Comparison of ENCODE assay signal across 8 cellular contexts in the genomic region with DNA sequence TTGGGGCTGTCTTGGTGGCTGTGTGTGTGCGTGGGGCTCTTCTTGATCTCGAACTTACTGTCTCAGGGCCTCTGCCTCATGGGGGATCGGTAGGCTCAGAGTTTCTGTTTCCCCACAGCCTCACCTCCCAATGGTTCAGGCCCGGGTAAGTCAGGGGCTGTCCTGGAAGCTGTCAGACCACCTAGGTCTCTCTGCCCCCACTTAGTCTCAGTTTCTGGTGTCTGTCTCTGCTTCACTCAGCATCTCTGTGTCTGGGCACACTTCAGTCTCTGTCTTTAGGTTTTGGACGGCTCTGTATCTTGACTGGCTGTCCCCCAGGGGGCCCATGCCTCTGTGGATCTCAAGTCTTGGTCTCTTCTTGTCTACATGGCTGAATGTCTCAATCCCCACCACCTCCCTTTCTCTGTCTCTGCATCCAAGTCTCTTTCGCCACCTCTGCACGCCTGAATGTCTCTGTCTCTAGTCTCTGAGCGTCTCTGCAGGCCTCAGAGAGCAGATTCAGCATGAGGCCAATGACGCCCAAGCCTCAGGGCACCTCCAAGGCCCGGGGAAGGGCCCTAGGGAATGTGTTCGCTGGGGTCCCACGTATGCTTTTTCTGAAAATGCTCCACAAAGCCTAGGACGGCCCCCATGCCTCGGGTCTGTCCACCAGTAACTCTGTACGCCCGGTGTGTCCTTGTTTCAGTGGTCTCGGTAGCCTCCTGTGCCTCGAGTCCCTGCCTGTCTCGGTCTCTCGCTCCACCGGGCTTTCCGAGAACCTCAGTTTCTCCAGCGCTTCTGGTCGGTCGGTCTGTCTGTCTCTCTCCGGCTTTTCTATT. TPM values are rescaled to one million over a fixed set of nuclear protein-coding genes. Genes with fewer than 3 reads are reported as not detected.
DNase-seq lines count a peak whose midpoint lies in the region; ATAC-seq and TF ChIP-seq lines count a peak whose summit lies in the region.

No MANE protein-coding gene starts in this region.

- intact Hi-C loops in Right ventricle myocardium superior (cut with DNase I): no loop called here
- intact Hi-C loops in left cardiac atrium (cut with DNase I): no loop called here

- H3K4me3 ChIP-seq in skeletal muscle satellite cell (ENCODE audit: low read length): peak overlapping the region; percentile 86

- no peaks in the 10 kb centered on the region for H3K9me3 ChIP-seq in skeletal muscle satellite cell (replicated peaks; ENCODE audit: low read length)

- no peaks in the 10 kb centered on the region for H3K27me3 ChIP-seq in skeletal muscle satellite cell (ENCODE audit: control insufficient read depth, insufficient read depth, low read length)

- peak overlapping the region; percentile 81 for H3K4me3 Mint-ChIP-seq in activated CD8-positive, alpha-beta memory T cell treated with anti-CD3 and anti-CD28 coated beads, Interleukin-2, amount 10 ng/mL, durations not matched to agents 7 days and 5 days
- H3K4me3 Mint-ChIP-seq in glutamatergic neuron (ENCODE audit: unreplicated experiment): peak overlapping the region; percentile 93

- no peaks in the 10 kb centered on the region for H3K9me3 Mint-ChIP-seq in activated CD8-positive, alpha-beta memory T cell treated with anti-CD3 and anti-CD28 coated beads, Interleukin-2, amount 10 ng/mL, durations not matched to agents 7 days and 5 days (ENCODE audit: low read depth)
- H3K9me3 Mint-ChIP-seq in glutamatergic neuron (ENCODE audit: unreplicated experiment): peaks cover 5% of the 10 kb centered on the region

- peak; percentile 50 for DNase-seq in Right ventricle myocardium superior
- DNase-seq in left cardiac atrium: no peak
- no peak for DNase-seq in activated CD8-positive, alpha-beta memory T cell treated with anti-CD3 and anti-CD28 coated beads, Interleukin-2, amount 10 ng/mL, durations not matched to agents 7 days and 5 days
- DNase-seq in glutamatergic neuron: peak; percentile 32
- DNase-seq in SKM-1 (lab: John Stamatoyannopoulos, UW; ENCODE audit: unreplicated experiment): no peak
- no peak for DNase-seq in hypothalamus (lab: John Stamatoyannopoulos, UW)

- CTCF ChIA-PET in activated CD8-positive, alpha-beta memory T cell treated with anti-CD3 and anti-CD28 coated beads, Interleukin-2, amount 10 ng/mL, durations not matched to agents 7 days and 5 days (lab: Charles Lee): interaction anchor here (1.1 to 1.3 kb wide), 3 partner anchors 10 to 14 kb away, joined by 3 to 7 read pairs (median 3); no protein-coding TSS in a partner anchor

- H3K36me3 ChIP-seq in skeletal muscle satellite cell (ENCODE audit: insufficient read depth, low read length): no peaks in the 10 kb centered on the region

- H3K27me3 Mint-ChIP-seq in activated CD8-positive, alpha-beta memory T cell treated with anti-CD3 and anti-CD28 coated beads, Interleukin-2, amount 10 ng/mL, durations not matched to agents 7 days and 5 days: no peaks in the 10 kb centered on the region
- H3K27me3 Mint-ChIP-seq in glutamatergic neuron (ENCODE audit: unreplicated experiment): peaks cover 10% of the 10 kb centered on the region

- peak overlapping the region; percentile 97 for H3K4me2 ChIP-seq in skeletal muscle satellite cell (ENCODE audit: low read length)

- H3K4me1 Mint-ChIP-seq in activated CD8-positive, alpha-beta memory T cell treated with anti-CD3 and anti-CD28 coated beads, Interleukin-2, amount 10 ng/mL, durations not matched to agents 7 days and 5 days: peaks cover 49% of the 10 kb centered on the region
- peaks cover 21% of the 10 kb centered on the region for H3K4me1 Mint-ChIP-seq in glutamatergic neuron (ENCODE audit: low read depth, unreplicated experiment)

- H3K4me1 ChIP-seq in skeletal muscle satellite cell (ENCODE audit: control insufficient read depth, insufficient read depth, low read length): peaks cover 58% of the 10 kb centered on the region

- peak overlapping the region; percentile 78 for H3K27ac Mint-ChIP-seq in activated CD8-positive, alpha-beta memory T cell treated with anti-CD3 and anti-CD28 coated beads, Interleukin-2, amount 10 ng/mL, durations not matched to agents 7 days and 5 days
- peak overlapping the region; percentile 35 for H3K27ac Mint-ChIP-seq in glutamatergic neuron (ENCODE audit: unreplicated experiment)

- TF ChIP-seq CTCF in glutamatergic neuron (IDR thresholded peaks at IDR 0.05; ENCODE audit: partially characterized antibody, unreplicated experiment): no peak

- H3K9ac ChIP-seq in skeletal muscle satellite cell (ENCODE audit: low read depth, low read length): peak overlapping the region; percentile 80

- H3K36me3 Mint-ChIP-seq in activated CD8-positive, alpha-beta memory T cell treated with anti-CD3 and anti-CD28 coated beads, Interleukin-2, amount 10 ng/mL, durations not matched to agents 7 days and 5 days: peaks cover 3% of the 10 kb centered on the region
- H3K36me3 Mint-ChIP-seq in glutamatergic neuron (ENCODE audit: unreplicated experiment): no peaks in the 10 kb centered on the region

- ATAC-seq in Right ventricle myocardium superior (ENCODE audit: poor library complexity) (no peak), left cardiac atrium (no peak), HG03457 (IDR thresholded peaks at IDR 0.05; ENCODE audit: unreplicated experiment) (no peak)
- peak; percentile 38 for ATAC-seq in activated CD8-positive, alpha-beta memory T cell treated with anti-CD3 and anti-CD28 coated beads, Interleukin-2, amount 10 ng/mL, durations not matched to agents 7 days and 5 days

RNA-seq across cellular contexts. Expression of a gene that starts 0.8 kb away (rescaled TPM):
- 25.4 TPM for total RNA-seq in Right ventricle myocardium superior
- total RNA-seq in left cardiac atrium: 10 to 100 TPM in 1 of 2 donors, 1 to 10 TPM in 1; 9.9 to 18.6 TPM
- total RNA-seq in activated CD8-positive, alpha-beta memory T cell treated with anti-CD3 and anti-CD28 coated beads, Interleukin-2, amount 10 ng/mL, durations not matched to agents 7 days and 5 days: 10 to 100 TPM; 13.5 to 14.5 TPM
- 20.0 TPM for total RNA-seq in glutamatergic neuron (ENCODE audit: unreplicated experiment)
- total RNA-seq in skeletal muscle satellite cell (2012; rRNA removed): 13.1 and 17.2 TPM in 2 replicates

RNA-seq across cellular contexts. Expression of a gene that starts 8.0 kb away (rescaled TPM):
- total RNA-seq in Right ventricle myocardium superior: 46.5 TPM
- 10 to 100 TPM; 24.7 to 37.8 TPM for total RNA-seq in left cardiac atrium
- 10 to 100 TPM; 32.4 to 49.6 TPM for total RNA-seq in activated CD8-positive, alpha-beta memory T cell treated with anti-CD3 and anti-CD28 coated beads, Interleukin-2, amount 10 ng/mL, durations not matched to agents 7 days and 5 days
- 34.6 TPM for total RNA-seq in glutamatergic neuron (ENCODE audit: unreplicated experiment)
- 61.4 and 67.7 TPM in 2 replicates for total RNA-seq in skeletal muscle satellite cell (2012; rRNA removed)

RNA-seq across cellular contexts. Expression of a gene that starts 14.7 kb away (rescaled TPM):
- total RNA-seq in Right ventricle myocardium superior (23.5 TPM), left cardiac atrium (10 to 100 TPM; 27.7 to 36.1 TPM), glutamatergic neuron (ENCODE audit: unreplicated experiment) (73.0 TPM)
- total RNA-seq in activated CD8-positive, alpha-beta memory T cell treated with anti-CD3 and anti-CD28 coated beads, Interleukin-2, amount 10 ng/mL, durations not matched to agents 7 days and 5 days: 100 to 1,000 TPM in 1 of 2 experiments, 10 to 100 TPM in 1; 70.1 to 104 TPM
- 77.5 and 94.6 TPM in 2 replicates for total RNA-seq in skeletal muscle satellite cell (2012; rRNA removed)

RNA-seq across cellular contexts. Expression of a gene that starts 42.1 kb away (rescaled TPM):
- total RNA-seq in Right ventricle myocardium superior (0.16 TPM), left cardiac atrium (under 1 TPM in 1 of 2 donors, not detected in 1; 0.09 TPM), glutamatergic neuron (ENCODE audit: unreplicated experiment) (9.3 TPM)
- total RNA-seq in activated CD8-positive, alpha-beta memory T cell treated with anti-CD3 and anti-CD28 coated beads, Interleukin-2, amount 10 ng/mL, durations not matched to agents 7 days and 5 days: under 1 TPM in 1 of 2 experiments, not detected in 1; 0.09 TPM
- 0.22 TPM in 1 of 2 replicates, not detected in the other for total RNA-seq in skeletal muscle satellite cell (2012; rRNA removed)

RNA-seq across cellular contexts. Expression of a gene that starts 57.6 kb away (rescaled TPM):
- total RNA-seq in Right ventricle myocardium superior: 8.7 TPM
- total RNA-seq in left cardiac atrium: 10 to 100 TPM; 13.4 to 19.7 TPM
- total RNA-seq in activated CD8-positive, alpha-beta memory T cell treated with anti-CD3 and anti-CD28 coated beads, Interleukin-2, amount 10 ng/mL, durations not matched to agents 7 days and 5 days: 10 to 100 TPM; 37.6 to 39.9 TPM
- 19.3 TPM for total RNA-seq in glutamatergic neuron (ENCODE audit: unreplicated experiment)
- 24.5 and 25.3 TPM in 2 replicates for total RNA-seq in skeletal muscle satellite cell (2012; rRNA removed)

Comparison
In these comparisons a context has a peak if more than half of its experiments do, and no peak if none do; other contexts are left out.
1. DNase-seq: peak in Right ventricle myocardium superior (single experiment) and glutamatergic neuron (single experiment); none in left cardiac atrium (single experiment), activated CD8-positive, alpha-beta memory T cell treated with anti-CD3 and anti-CD28 coated beads, Interleukin-2, amount 10 ng/mL, durations not matched to agents 7 days and 5 days (single experiment), SKM-1 (single experiment) and hypothalamus (0 of 51).